In genomic region chr5:179821298-179822058, GRCh38 we compare ENCODE assay signal across 1 cellular context.
A peak's percentile ranks its signal among the peaks of the same experiment; 100 is the strongest.
TF ChIP-seq lines count a peak whose summit lies in the region.

No MANE protein-coding gene starts in this region.

TF ChIP-seq in HepG2, 621 proteins besides CTCF, POLR2A, EP300 and RAD21 (continued from another document):
- TF ChIP-seq AKNA (CRISPR knock-in tag; IDR thresholded peaks at IDR 0.05; ENCODE audit: borderline replicate concordance) (no peak), SOX13 (IDR thresholded peaks at IDR 0.05) (no peak), SOX13 (CRISPR knock-in tag; conservative IDR thresholded peaks at IDR 0.05 in 1 of 2, IDR thresholded peaks at IDR 0.05 in 1 of 2) (no peak), ZNF451 (CRISPR knock-in tag; IDR thresholded peaks at IDR 0.05) (0 out of 2 replicates have a peak, but pooled peaks have one; percentile 35), ZNF354B (CRISPR knock-in tag; IDR thresholded peaks at IDR 0.05) (no peak), FOXK1 (CRISPR knock-in tag; IDR thresholded peaks at IDR 0.05; ENCODE audit: borderline replicate concordance, low read depth) (peak; percentile 31; the same call in 1 of the 2 replicates), MED1 (CRISPR knock-in tag; IDR thresholded peaks at IDR 0.05) (peak; percentile 60; the same call in 1 of the 2 replicates)
